Comparison of ENCODE assay signal across 8 cellular contexts in the genomic region with DNA sequence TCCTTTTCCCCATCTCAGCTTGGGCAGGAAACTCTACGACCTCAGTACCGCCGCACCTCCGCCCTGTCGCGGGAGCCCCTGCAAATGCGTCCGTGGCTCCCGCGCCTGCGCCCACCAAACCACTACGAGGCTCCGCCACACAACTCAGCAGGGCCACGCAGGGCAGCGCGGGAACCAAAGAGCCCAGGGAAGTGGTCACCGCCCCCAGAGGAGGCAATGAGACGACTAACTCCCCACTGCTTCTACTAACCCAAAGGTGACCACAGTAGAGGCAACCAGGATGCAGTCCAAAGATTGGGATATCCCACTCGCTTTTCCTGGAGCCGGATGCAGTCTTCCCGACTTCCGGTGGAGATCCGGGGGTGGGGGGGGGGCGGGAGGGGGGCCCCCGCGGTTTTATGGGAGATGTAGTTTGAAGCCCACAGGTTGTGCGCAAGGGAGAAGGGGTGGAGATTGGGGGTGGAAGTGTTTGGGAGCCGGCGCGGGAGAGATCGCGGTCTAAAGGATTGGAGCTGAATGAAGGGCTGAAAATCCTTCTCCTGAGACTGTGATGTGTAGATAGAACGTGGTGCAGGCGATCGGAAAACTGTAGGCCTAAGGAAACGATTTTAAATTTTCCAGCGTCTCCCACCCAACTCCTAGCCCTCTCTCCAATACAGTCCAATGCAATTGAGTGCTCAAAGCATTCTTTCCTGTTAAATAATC. TPM values are rescaled to one million over a fixed set of nuclear protein-coding genes. Genes with fewer than 3 reads are reported as not detected.
A peak's percentile ranks its signal among the peaks of the same experiment; 100 is the strongest.
DNase-seq lines count a peak whose midpoint lies in the region; ATAC-seq and TF ChIP-seq lines count a peak whose summit lies in the region.

NUDT12 (minus strand) TSS at position 337 of the 705 bp plus-strand sequence. CDS start 2,541 bp downstream, outside the sequence.

- DNase-seq in AG08396 (ENCODE audit: low spot score) (peak; percentile 86), NCI-H345 treated with DMSO at 0.1 percent for 48 hours (lab: John Stamatoyannopoulos, UW; ENCODE audit: unreplicated experiment) (peak; percentile 57), lung (ENCODE audit: low spot score) (peak; percentile 57)
- DNase-seq in activated CD4-positive, alpha-beta memory T cell treated with anti-CD3 and anti-CD28 coated beads, Interleukin-2, amount 10 ng/mL, durations not matched to agents 7 days and 5 days: peak; percentile 22
- peak in 1 of 3 donors; percentile 1 for DNase-seq in effector memory CD4-positive, alpha-beta T cell
- peak; percentile 16 to 42 (median 17) for DNase-seq in stimulated activated CD4-positive, alpha-beta T cell treated with anti-CD3 and anti-CD28 coated beads, TNF-alpha, amount 100 ng/mL, for 24 hours (ENCODE audit: low read depth in 3 of 3)

- H3K9me3 ChIP-seq in effector memory CD4-positive, alpha-beta T cell (ENCODE audit: control insufficient read depth, low read length): no peaks in the 10 kb centered on the region
- H3K9me3 ChIP-seq in lung (ENCODE audit: control insufficient read depth in 2 of 2, insufficient read depth in 1 of 2, low read length in 1 of 2): no peaks in the 10 kb centered on the region

- H3K27me3 Mint-ChIP-seq in activated CD4-positive, alpha-beta memory T cell treated with anti-CD3 and anti-CD28 coated beads, Interleukin-2, amount 10 ng/mL, durations not matched to agents 7 days and 5 days: no peaks in the 10 kb centered on the region

- no peaks in the 10 kb centered on the region for H3K36me3 ChIP-seq in effector memory CD4-positive, alpha-beta T cell (ENCODE audit: control insufficient read depth, insufficient read depth, low read length)
- H3K36me3 ChIP-seq in lung (ENCODE audit: control insufficient read depth in 2 of 2, insufficient read depth in 2 of 2, low read length in 2 of 2): peaks cover 0 to 1% of the 10 kb centered on the region in 2 donors

- H3K36me3 Mint-ChIP-seq in activated CD4-positive, alpha-beta memory T cell treated with anti-CD3 and anti-CD28 coated beads, Interleukin-2, amount 10 ng/mL, durations not matched to agents 7 days and 5 days (ENCODE audit: low read depth): no peaks in the 10 kb centered on the region

- H3K9me3 Mint-ChIP-seq in activated CD4-positive, alpha-beta memory T cell treated with anti-CD3 and anti-CD28 coated beads, Interleukin-2, amount 10 ng/mL, durations not matched to agents 7 days and 5 days: no peaks in the 10 kb centered on the region

- no peak for TF ChIP-seq CTCF in lung (IDR thresholded peaks at IDR 0.05; ENCODE audit: control extremely low read depth, extremely low read depth)

- POLR2A ChIA-PET in activated CD4-positive, alpha-beta memory T cell treated with anti-CD3 and anti-CD28 coated beads, Interleukin-2, amount 10 ng/mL, durations not matched to agents 7 days and 5 days (lab: Charles Lee): no interaction called here

- 4% methylated on average over 37 of the region's 37 CpGs for WGBS in lung, 2 donors

- H3K27me3 ChIP-seq in effector memory CD4-positive, alpha-beta T cell (replicated peaks; ENCODE audit: control insufficient read depth, insufficient read depth, low read length, poor library complexity, severe bottlenecking): no peaks in the 10 kb centered on the region
- no peaks in the 10 kb centered on the region for H3K27me3 ChIP-seq in lung (ENCODE audit: control insufficient read depth, insufficient read depth)

- CTCF ChIA-PET in activated CD4-positive, alpha-beta memory T cell treated with anti-CD3 and anti-CD28 coated beads, Interleukin-2, amount 10 ng/mL, durations not matched to agents 7 days and 5 days (lab: Charles Lee): no interaction called here

- peak within 1 kb of the TSS; percentile 52 for H3K4me3 ChIP-seq in effector memory CD4-positive, alpha-beta T cell (ENCODE audit: insufficient read depth, low read depth, low read length, poor library complexity, severe bottlenecking)
- peak within 1 kb of the TSS; percentile 74 for H3K4me3 ChIP-seq in lung

- H3K27ac ChIP-seq in effector memory CD4-positive, alpha-beta T cell (ENCODE audit: insufficient read depth, low read length, poor library complexity, severe bottlenecking): peak within 1 kb of the TSS; percentile 4
- H3K27ac ChIP-seq in lung (ENCODE audit: low read depth in 1 of 2, low read length in 1 of 2): peak within 1 kb of the TSS; percentile 97

- H3K4me3 Mint-ChIP-seq in activated CD4-positive, alpha-beta memory T cell treated with anti-CD3 and anti-CD28 coated beads, Interleukin-2, amount 10 ng/mL, durations not matched to agents 7 days and 5 days: peak within 1 kb of the TSS; percentile 68

- ATAC-seq in GM18909 (IDR thresholded peaks at IDR 0.05; ENCODE audit: poor library complexity, unreplicated experiment): peak; percentile 89
- ATAC-seq in HG03159 (IDR thresholded peaks at IDR 0.05; ENCODE audit: unreplicated experiment): peak; percentile 94
- ATAC-seq in lung (ENCODE audit: insufficient read depth, low FRiP score): peak; percentile 86

- H3K4me1 Mint-ChIP-seq in activated CD4-positive, alpha-beta memory T cell treated with anti-CD3 and anti-CD28 coated beads, Interleukin-2, amount 10 ng/mL, durations not matched to agents 7 days and 5 days: peaks cover 9% of the 10 kb centered on the region

- no peaks in the 10 kb centered on the region for H3K4me1 ChIP-seq in effector memory CD4-positive, alpha-beta T cell (ENCODE audit: control insufficient read depth, insufficient read depth, low read length, poor library complexity, severe bottlenecking)
- peaks cover 1 to 4% of the 10 kb centered on the region in 2 donors for H3K4me1 ChIP-seq in lung (ENCODE audit: control insufficient read depth in 2 of 2, insufficient read depth in 2 of 2, low read length in 2 of 2)

- H3K27ac Mint-ChIP-seq in activated CD4-positive, alpha-beta memory T cell treated with anti-CD3 and anti-CD28 coated beads, Interleukin-2, amount 10 ng/mL, durations not matched to agents 7 days and 5 days: no peak within 1 kb of the TSS

RNA-seq across cellular contexts. Expression of gene NUDT12, which starts in this region (rescaled TPM):
- total RNA-seq in activated CD4-positive, alpha-beta memory T cell treated with anti-CD3 and anti-CD28 coated beads, Interleukin-2, amount 10 ng/mL, durations not matched to agents 7 days and 5 days: under 1 TPM; 0.20 to 0.33 TPM
- total RNA-seq in lung: 10 to 100 TPM; 10.1 to 25.4 TPM
- 10 to 100 TPM in 1 of 2 donors, 1 to 10 TPM in 1; 5.7 to 12.4 TPM for polyA plus RNA-seq in lung

Comparison
In these comparisons a context has a peak if more than half of its experiments do, and no peak if none do; other contexts are left out.
1. RNA of gene NUDT12 (total RNA-seq): 10.1 to 25.4 TPM in lung; 0.20 to 0.33 TPM in activated CD4-positive, alpha-beta memory T cell treated with anti-CD3 and anti-CD28 coated beads, Interleukin-2, amount 10 ng/mL, durations not matched to agents 7 days and 5 days; every median in the first group is over 4 times any median in the second.
2. Peak in DNase-seq in activated CD4-positive, alpha-beta memory T cell treated with anti-CD3 and anti-CD28 coated beads, Interleukin-2, amount 10 ng/mL, durations not matched to agents 7 days and 5 days; RNA of the gene not detected or under 1 TPM.
3. Peak in every context shown above with its lines, with median percentiles within 50 percentile points of each other: ATAC-seq.